ENCODE assay signal across 2 cellular contexts in the genomic region with DNA sequence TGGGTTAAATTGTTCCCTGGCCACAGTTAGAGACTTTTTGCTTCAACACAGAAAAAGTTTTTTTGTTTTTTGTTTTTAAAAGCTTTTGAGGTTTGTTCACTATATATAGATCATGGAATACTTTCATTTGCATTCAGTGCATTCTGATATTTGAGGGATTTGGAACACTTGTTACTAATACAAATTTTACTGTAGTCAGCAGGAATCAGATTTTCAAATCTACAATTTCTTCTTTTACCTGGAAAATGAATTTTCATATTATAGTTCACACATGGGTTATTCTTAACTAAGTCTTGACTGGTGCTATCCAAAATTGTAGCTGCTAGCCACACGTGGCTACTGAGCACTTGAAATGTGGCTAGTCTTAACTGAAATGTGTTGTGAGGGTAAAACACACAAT.
TF ChIP-seq lines count a peak whose summit lies in the region.

No MANE protein-coding gene starts in this region.

TF ChIP-seq in IMR-90, 13 proteins besides CTCF, POLR2A, EP300 and RAD21 (continued from another document):
- TF ChIP-seq, protein P1, sequence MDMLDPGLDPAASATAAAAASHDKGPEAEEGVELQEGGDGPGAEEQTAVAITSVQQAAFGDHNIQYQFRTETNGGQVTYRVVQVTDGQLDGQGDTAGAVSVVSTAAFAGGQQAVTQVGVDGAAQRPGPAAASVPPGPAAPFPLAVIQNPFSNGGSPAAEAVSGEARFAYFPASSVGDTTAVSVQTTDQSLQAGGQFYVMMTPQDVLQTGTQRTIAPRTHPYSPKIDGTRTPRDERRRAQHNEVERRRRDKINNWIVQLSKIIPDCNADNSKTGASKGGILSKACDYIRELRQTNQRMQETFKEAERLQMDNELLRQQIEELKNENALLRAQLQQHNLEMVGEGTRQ (IDR thresholded peaks at IDR 0.05; ENCODE audit: low read depth, low read length), result no peak
- no peak for TF ChIP-seq RFX5 (IDR thresholded peaks at IDR 0.05; ENCODE audit: low read depth, low read length)

TF ChIP-seq in K562, 482 proteins besides CTCF, POLR2A, EP300 and RAD21 (continued from another document):
- TF ChIP-seq, protein P2, sequence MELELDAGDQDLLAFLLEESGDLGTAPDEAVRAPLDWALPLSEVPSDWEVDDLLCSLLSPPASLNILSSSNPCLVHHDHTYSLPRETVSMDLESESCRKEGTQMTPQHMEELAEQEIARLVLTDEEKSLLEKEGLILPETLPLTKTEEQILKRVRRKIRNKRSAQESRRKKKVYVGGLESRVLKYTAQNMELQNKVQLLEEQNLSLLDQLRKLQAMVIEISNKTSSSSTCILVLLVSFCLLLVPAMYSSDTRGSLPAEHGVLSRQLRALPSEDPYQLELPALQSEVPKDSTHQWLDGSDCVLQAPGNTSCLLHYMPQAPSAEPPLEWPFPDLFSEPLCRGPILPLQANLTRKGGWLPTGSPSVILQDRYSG (tag; conservative IDR thresholded peaks at IDR 0.05; ENCODE audit: low read depth), result no peak
- no peak for TF ChIP-seq CHAMP1 (IDR thresholded peaks at IDR 0.05)
